Comparison of ENCODE assay signal across 19 cellular contexts in genomic region chr14:104601786-104602185, GRCh38. TPM values are rescaled to one million over a fixed set of nuclear protein-coding genes. Genes with fewer than 3 reads are reported as not detected.
A peak's percentile ranks its signal among the peaks of the same experiment; 100 is the strongest.
DNase-seq lines count a peak whose midpoint lies in the region; ATAC-seq, FAIRE-seq and TF ChIP-seq lines count a peak whose summit lies in the region.
"Had no signal": no experiment of that assay in that cellular context is flagged by ENCODE, and none has a peak within 500 bp of the region (broad histone marks: within the 10 kb centered on the region; RNA-seq: fewer than 3 reads in every experiment).

No MANE protein-coding gene starts in this region.

- peaks cover 22% of the 10 kb centered on the region for H3K27me3 ChIP-seq in endodermal cell (ENCODE audit: control insufficient read depth, insufficient read depth, low read length, poor library complexity, severe bottlenecking)

- no peak overlapping the region for H3K27ac Mint-ChIP-seq in endodermal cell
- no peak overlapping the region for H3K27ac Mint-ChIP-seq in stimulated activated naive B cell treated with anti-CD40 and anti-IgM and Interleukin-4, amounts not matched to agents 10 μg/mL and 1 μg/mL and 100 μg/mL, for 72 hours
- H3K27ac Mint-ChIP-seq: activated CD8-positive, alpha-beta T cell treated with anti-CD3 and anti-CD28 coated beads for 36 hours; naive B cell; stimulated activated memory B cell treated with anti-CD40 and anti-IgM and Interleukin-4, amounts not matched to agents 10 μg/mL and 1 μg/mL and 100 μg/mL, for 72 hours had no signal

- TF ChIP-seq CTCF in endodermal cell (conservative IDR thresholded peaks at IDR 0.05): no peak

- H3K27ac ChIP-seq in endodermal cell (ENCODE audit: low read depth, low read length): no peak overlapping the region
- H3K27ac ChIP-seq: BLaER1 treated with 17β-estradiol and CSF1 and Interleukin-3, amounts not matched to agents 10 nM and 100 nM; body of pancreas had no signal

- peaks cover 28% of the 10 kb centered on the region for H3K27me3 Mint-ChIP-seq in endodermal cell (ENCODE audit: insufficient read depth)
- H3K27me3 Mint-ChIP-seq in stimulated activated naive B cell treated with anti-CD40 and anti-IgM and Interleukin-4, amounts not matched to agents 10 μg/mL and 1 μg/mL and 100 μg/mL, for 72 hours: peaks cover 66 to 88% of the 10 kb centered on the region in 2 donors

- no peak for ATAC-seq in stimulated activated naive B cell treated with anti-CD40 and anti-IgM and Interleukin-4, amounts not matched to agents 10 μg/mL and 1 μg/mL and 100 μg/mL, for 72 hours (replicated peaks)
- ATAC-seq: activated CD8-positive, alpha-beta T cell treated with anti-CD3 and anti-CD28 coated beads for 36 hours; body of pancreas; stimulated activated memory B cell treated with anti-CD40 and anti-IgM and Interleukin-4, amounts not matched to agents 10 μg/mL and 1 μg/mL and 100 μg/mL, for 72 hours had no signal

- 84 to 89% methylated on average over 5 to 9 of the region's 9 CpGs for WGBS in endodermal cell (ENCODE audit: insufficient coverage in 1 of 2, insufficient read length in 1 of 2), 2 experiments

- no peaks in the 10 kb centered on the region for H3K9me3 Mint-ChIP-seq in endodermal cell
- no peaks in the 10 kb centered on the region for H3K9me3 Mint-ChIP-seq in stimulated activated naive B cell treated with anti-CD40 and anti-IgM and Interleukin-4, amounts not matched to agents 10 μg/mL and 1 μg/mL and 100 μg/mL, for 72 hours
- H3K9me3 Mint-ChIP-seq: activated CD8-positive, alpha-beta T cell treated with anti-CD3 and anti-CD28 coated beads for 36 hours; stimulated activated memory B cell treated with anti-CD40 and anti-IgM and Interleukin-4, amounts not matched to agents 10 μg/mL and 1 μg/mL and 100 μg/mL, for 72 hours had no signal

- no peak for FAIRE-seq in frontal cortex (lab: Jason Lieb, UNC)

- in situ Hi-C loops in KBM-7 (cut with MboI; ENCODE audit: low pct_unique_long_range_greater_than_20kb, low sequenced_read_pairs): no loop called here

- no peaks in the 10 kb centered on the region for H3K36me3 Mint-ChIP-seq in endodermal cell (ENCODE audit: low read depth)
- H3K36me3 Mint-ChIP-seq in stimulated activated naive B cell treated with anti-CD40 and anti-IgM and Interleukin-4, amounts not matched to agents 10 μg/mL and 1 μg/mL and 100 μg/mL, for 72 hours: no peaks in the 10 kb centered on the region
- H3K36me3 Mint-ChIP-seq: naive B cell; stimulated activated memory B cell treated with anti-CD40 and anti-IgM and Interleukin-4, amounts not matched to agents 10 μg/mL and 1 μg/mL and 100 μg/mL, for 72 hours had no signal

- H3K36me3 ChIP-seq in endodermal cell (ENCODE audit: control insufficient read depth, insufficient read depth, low read length): no peaks in the 10 kb centered on the region
- H3K36me3 ChIP-seq: BLaER1 treated with 17β-estradiol and CSF1 and Interleukin-3, amounts not matched to agents 10 nM and 100 nM had no signal

- H3K4me3 ChIP-seq in endodermal cell (ENCODE audit: low read length): no peak overlapping the region
- H3K4me3 ChIP-seq: BLaER1 treated with 17β-estradiol and CSF1 and Interleukin-3, amounts not matched to agents 10 nM and 100 nM; body of pancreas had no signal

- H3K4me3 Mint-ChIP-seq in endodermal cell: no peak overlapping the region
- no peak overlapping the region for H3K4me3 Mint-ChIP-seq in stimulated activated naive B cell treated with anti-CD40 and anti-IgM and Interleukin-4, amounts not matched to agents 10 μg/mL and 1 μg/mL and 100 μg/mL, for 72 hours
- H3K4me3 Mint-ChIP-seq: activated CD8-positive, alpha-beta T cell treated with anti-CD3 and anti-CD28 coated beads for 36 hours; stimulated activated memory B cell treated with anti-CD40 and anti-IgM and Interleukin-4, amounts not matched to agents 10 μg/mL and 1 μg/mL and 100 μg/mL, for 72 hours had no signal

- H3K4me1 Mint-ChIP-seq in endodermal cell: peaks cover 7% of the 10 kb centered on the region
- H3K4me1 Mint-ChIP-seq in stimulated activated naive B cell treated with anti-CD40 and anti-IgM and Interleukin-4, amounts not matched to agents 10 μg/mL and 1 μg/mL and 100 μg/mL, for 72 hours: peaks cover 6 to 16% of the 10 kb centered on the region in 2 donors

- no peak overlapping the region for H3K9ac ChIP-seq in endodermal cell (ENCODE audit: extremely low read depth, low read length, poor library complexity, severe bottlenecking)
- H3K9ac ChIP-seq: BLaER1 treated with 17β-estradiol and CSF1 and Interleukin-3, amounts not matched to agents 10 nM and 100 nM had no signal

- no peaks in the 10 kb centered on the region for H3K9me3 ChIP-seq in endodermal cell (ENCODE audit: control insufficient read depth, low read length)
- H3K9me3 ChIP-seq: body of pancreas had no signal

- no peaks in the 10 kb centered on the region for H3K4me1 ChIP-seq in endodermal cell (ENCODE audit: control insufficient read depth, insufficient read depth, low read length)

- peak; percentile 25 for DNase-seq in A172 (ENCODE audit: low spot score)
- DNase-seq in EH (ENCODE audit: low read depth): peak; percentile 52
- peak; percentile 82 to 98 for DNase-seq in NCI-H446 (lab: John Stamatoyannopoulos, UW)
- DNase-seq in frontal cortex (ENCODE audit: low spot score in 2 of 2): peak; percentile 18 to 38
- DNase-seq in HPDE6-E6E7 (ENCODE audit: extremely low spot score): no peak
- DNase-seq in endodermal cell: no peak
- no peak for DNase-seq in KBM-7
- DNase-seq in stimulated activated naive B cell treated with anti-CD40 and anti-IgM and Interleukin-4, amounts not matched to agents 10 μg/mL and 1 μg/mL and 100 μg/mL, for 72 hours: no peak
- DNase-seq: activated CD8-positive, alpha-beta T cell treated with anti-CD3 and anti-CD28 coated beads for 36 hours; activated naive CD4-positive, alpha-beta T cell; effector memory CD4-positive, alpha-beta T cell; naive B cell; stimulated activated CD4-positive, alpha-beta T cell treated with anti-CD3 and anti-CD28 coated beads, Interleukin-4, amount 100 ng/mL, for 4 hours; T1000 had no signal

RNA-seq across cellular contexts. Expression of gene TMEM179, which starts 2.8 kb away (rescaled TPM):
- total RNA-seq in A172 (2014; rRNA removed; shearing (Covaris generic)): 0.43 TPM in 1 of 2 replicates, not detected in the other
- total RNA-seq in frontal cortex (42.0 TPM), endodermal cell (10 to 100 TPM in 1 of 2 donors, 1 to 10 TPM in 1; 8.2 to 15.7 TPM)
- 4.0 TPM for polyA plus RNA-seq in endodermal cell (2013, experiment 1 of 2)
- 4.0 TPM for polyA plus RNA-seq in endodermal cell (2013, experiment 2 of 2)
- total RNA-seq: activated CD8-positive, alpha-beta T cell treated with anti-CD3 and anti-CD28 coated beads for 36 hours; renal cortical epithelial cell had no signal

RNA-seq across cellular contexts. Expression of gene C14orf180, which starts 22.2 kb away (rescaled TPM):
- not detected in 2 replicates for total RNA-seq in A172 (2014; rRNA removed; shearing (Covaris generic))
- total RNA-seq in frontal cortex: not detected
- not detected for total RNA-seq in endodermal cell
- not detected for polyA plus RNA-seq in endodermal cell (2013, experiment 1 of 2)
- not detected for polyA plus RNA-seq in endodermal cell (2013, experiment 2 of 2)
- total RNA-seq: activated CD8-positive, alpha-beta T cell treated with anti-CD3 and anti-CD28 coated beads for 36 hours; glomerular endothelial cell; renal cortical epithelial cell had no signal

Comparison
In these comparisons a context has a peak if more than half of its experiments do, and no peak if none do; other contexts are left out.
1. DNase-seq: peak in A172 (single experiment), EH (single experiment), NCI-H446 (2 of 2) and frontal cortex (2 of 2); none in HPDE6-E6E7 (single experiment), endodermal cell (single experiment), KBM-7 (single experiment) and stimulated activated naive B cell treated with anti-CD40 and anti-IgM and Interleukin-4, amounts not matched to agents 10 μg/mL and 1 μg/mL and 100 μg/mL, for 72 hours (single experiment).